Comparison of ENCODE assay signal across 8 cellular contexts in the genomic region with DNA sequence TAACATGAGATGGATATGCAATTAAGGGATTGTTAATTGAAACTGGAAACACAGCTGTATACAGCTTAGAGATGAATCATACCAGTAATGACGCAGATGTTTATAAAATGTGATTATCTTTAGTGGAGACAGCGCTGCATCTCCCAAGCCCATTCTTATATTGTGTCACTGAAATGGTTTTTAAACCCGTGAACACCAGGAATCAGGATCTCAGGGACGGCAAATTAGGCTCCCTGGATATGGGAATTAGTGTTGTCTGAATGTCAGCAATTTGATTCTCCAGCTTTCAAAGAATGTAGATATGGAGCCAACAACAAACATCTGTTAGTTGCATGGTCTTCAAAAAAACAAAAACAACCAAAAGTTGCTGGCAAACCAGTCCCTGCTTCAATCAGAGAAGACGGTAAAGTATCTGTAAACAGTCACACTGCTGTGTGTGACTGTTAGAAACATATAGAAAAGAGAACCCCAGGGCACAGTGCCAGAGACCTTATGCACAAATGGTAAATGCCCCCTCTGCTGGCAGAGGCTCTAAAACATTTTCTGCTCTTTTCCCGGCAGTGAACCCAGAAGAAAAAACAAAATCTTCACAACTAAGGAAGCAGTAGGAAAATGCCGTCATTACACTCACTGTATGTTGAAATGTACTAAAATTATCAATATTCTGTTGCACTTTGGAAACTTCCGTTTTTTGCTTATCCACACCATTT.
DNase-seq lines count a peak whose midpoint lies in the region; ATAC-seq, FAIRE-seq and TF ChIP-seq lines count a peak whose summit lies in the region.

No MANE protein-coding gene starts in this region.

- TF ChIP-seq CTCF in smooth muscle cell (IDR thresholded peaks at IDR 0.05; ENCODE audit: borderline replicate concordance, insufficient read depth, poor library complexity, severe bottlenecking) (peak; percentile 49), omental fat pad (IDR thresholded peaks at IDR 0.05) (no peak)

- peaks cover 0 to 3% (median 0%) of the 10 kb centered on the region in 5 donors for H3K9me3 Mint-ChIP-seq in CD8-positive, alpha-beta memory T cell

- no peak overlapping the region for H3K4me3 Mint-ChIP-seq in CD8-positive, alpha-beta memory T cell

- H3F3A ChIP-seq in smooth muscle cell (ENCODE audit: low read depth): no peaks in the 10 kb centered on the region

- H3K9ac ChIP-seq in SK-N-MC (ENCODE audit: insufficient read length): no peak overlapping the region
- peak overlapping the region; percentile 75 for H3K9ac ChIP-seq in smooth muscle cell (ENCODE audit: low read depth)

- H2AFZ ChIP-seq in smooth muscle cell (ENCODE audit: low read depth): no peak overlapping the region

- no peaks in the 10 kb centered on the region for H3K4me1 ChIP-seq in smooth muscle cell (ENCODE audit: low read depth)
- H3K4me1 ChIP-seq in CD8-positive, alpha-beta memory T cell (ENCODE audit: insufficient read depth, low read length): no peaks in the 10 kb centered on the region

- CTCF ChIA-PET in CD8-positive, alpha-beta memory T cell (lab: Charles Lee): no interaction called here

- ATAC-seq in GM19455 (IDR thresholded peaks at IDR 0.05; ENCODE audit: unreplicated experiment) (no peak), omental fat pad (ENCODE audit: low FRiP score) (no peak)

- peak overlapping the region; percentile 77 for H3K4me2 ChIP-seq in smooth muscle cell

- H3K36me3 ChIP-seq in SK-N-MC (ENCODE audit: insufficient read depth, low read length): no peaks in the 10 kb centered on the region
- H3K36me3 ChIP-seq in smooth muscle cell (ENCODE audit: low read depth): no peaks in the 10 kb centered on the region
- no peaks in the 10 kb centered on the region for H3K36me3 ChIP-seq in CD8-positive, alpha-beta memory T cell (ENCODE audit: insufficient read depth, low read length)

- H3K27me3 Mint-ChIP-seq in CD8-positive, alpha-beta memory T cell: no peaks in the 10 kb centered on the region

- H3K79me2 ChIP-seq in smooth muscle cell (ENCODE audit: low read depth): no peaks in the 10 kb centered on the region

- DNase-seq in GM04504 (ENCODE audit: low read depth): peak; percentile 34
- peak; percentile 45 for DNase-seq in HTR-8/SVneo (ENCODE audit: insufficient read length, low spot score)
- no peak for DNase-seq in SK-N-MC (ENCODE audit: low read depth, low spot score)
- DNase-seq in germinal center (ENCODE audit: low spot score): peak; percentile 8
- peak; percentile 1 for DNase-seq in smooth muscle cell (lab: John Stamatoyannopoulos, UW; ENCODE audit: unreplicated experiment)
- no peak for DNase-seq in omental fat pad (ENCODE audit: low spot score)
- no peak for DNase-seq in CD8-positive, alpha-beta memory T cell

- H3K27ac ChIP-seq in SK-N-MC: no peak overlapping the region
- peak overlapping the region; percentile 88 for H3K27ac ChIP-seq in smooth muscle cell (ENCODE audit: low read depth)
- H3K27ac ChIP-seq in CD8-positive, alpha-beta memory T cell (ENCODE audit: low read depth, low read length): no peak overlapping the region

- H3K4me1 Mint-ChIP-seq in CD8-positive, alpha-beta memory T cell: no peaks in the 10 kb centered on the region

- WGBS in smooth muscle cell (ENCODE audit: low lambda C conversion rate): 44% methylated on average over 8 of the region's 8 CpGs

- no peaks in the 10 kb centered on the region for H3K9me3 ChIP-seq in SK-N-MC (ENCODE audit: low read depth, low read length)
- H3K9me3 ChIP-seq in smooth muscle cell (replicated peaks; ENCODE audit: low read depth): no peaks in the 10 kb centered on the region
- no peaks in the 10 kb centered on the region for H3K9me3 ChIP-seq in CD8-positive, alpha-beta memory T cell (ENCODE audit: low read length)

- H3K4me3 ChIP-seq in SK-N-MC (peak overlapping the region; percentile 47), smooth muscle cell (no peak overlapping the region)
- H3K4me3 ChIP-seq in CD8-positive, alpha-beta memory T cell (ENCODE audit: low read length): no peak overlapping the region

- no peaks in the 10 kb centered on the region for H3K36me3 Mint-ChIP-seq in CD8-positive, alpha-beta memory T cell

- H3K27ac Mint-ChIP-seq in CD8-positive, alpha-beta memory T cell: no peak overlapping the region

- POLR2A ChIA-PET in CD8-positive, alpha-beta memory T cell (lab: Charles Lee): no interaction called here

- FAIRE-seq in HTR-8/SVneo (lab: Jason Lieb, UNC): no peak

- H4K20me1 ChIP-seq in smooth muscle cell (ENCODE audit: low read depth): no peaks in the 10 kb centered on the region

- H3K27me3 ChIP-seq in smooth muscle cell (ENCODE audit: low read depth): no peaks in the 10 kb centered on the region
- H3K27me3 ChIP-seq in CD8-positive, alpha-beta memory T cell (ENCODE audit: insufficient read depth, low read length, poor library complexity, severe bottlenecking): no peaks in the 10 kb centered on the region

Comparison
In these comparisons a context has a peak if more than half of its experiments do, and no peak if none do; other contexts are left out.
1. DNase-seq: peak in GM04504 (single experiment), HTR-8/SVneo (single experiment), germinal center (single experiment) and smooth muscle cell (single experiment); none in SK-N-MC (single experiment), omental fat pad (single experiment) and CD8-positive, alpha-beta memory T cell (0 of 5).